Comparison of ENCODE assay signal across 9 cellular contexts in genomic region chr1:51616490-51616889, GRCh38. TPM values are rescaled to one million over a fixed set of nuclear protein-coding genes. Genes with fewer than 3 reads are reported as not detected.
DNase-seq lines count a peak whose midpoint lies in the region; ATAC-seq and TF ChIP-seq lines count a peak whose summit lies in the region.
"Had no signal": no experiment of that assay in that cellular context is flagged by ENCODE, and none has a peak within 500 bp of the region (broad histone marks: within the 10 kb centered on the region; RNA-seq: fewer than 3 reads in every experiment).

No MANE protein-coding gene starts in this region.

- H3K9me3 ChIP-seq in AG04450 (ENCODE audit: control insufficient read depth, insufficient read depth, low read length): no peaks in the 10 kb centered on the region; the same call in 1 of the 2 replicates

- TF ChIP-seq CTCF in AG04450 (IDR thresholded peaks at IDR 0.05; ENCODE audit: low read depth, low read length) (no peak), coronary artery (IDR thresholded peaks at IDR 0.05) (no peak), neural crest cell (conservative IDR thresholded peaks at IDR 0.05) (no peak), GM10266 (IDR thresholded peaks at IDR 0.05; ENCODE audit: control insufficient read depth, insufficient read depth, low read depth, missing control alignments) (no peak)

- H3K4me3 Mint-ChIP-seq in neural crest cell: peak overlapping the region; percentile 58

- ATAC-seq in HG03342 (IDR thresholded peaks at IDR 0.05; ENCODE audit: unreplicated experiment): no peak

- DNase-seq in AG04450 (ENCODE audit: low read depth, low spot score) (no peak), coronary artery (ENCODE audit: low spot score) (no peak), neural crest cell (ENCODE audit: low read depth, low spot score) (no peak), Kasumi-1 (lab: John Stamatoyannopoulos, UW) (no peak), NCI-H2107 (lab: John Stamatoyannopoulos, UW) (no peak), GM10266 (ENCODE audit: extremely low spot score) (no peak)
- no peak for DNase-seq in Jurkat, Clone E6-1 (ENCODE audit: low read depth, low spot score)

- no peak overlapping the region for H3K27ac ChIP-seq in AG04450 (ENCODE audit: low read depth, low read length)
- H3K27ac ChIP-seq in coronary artery: peak overlapping the region; percentile 85 to 96

- no peaks in the 10 kb centered on the region for H3K27me3 ChIP-seq in AG04450 (ENCODE audit: control insufficient read depth, insufficient read depth, low read length)

- H3K4me1 Mint-ChIP-seq in neural crest cell: peaks cover 18% of the 10 kb centered on the region

- H3K4me3 ChIP-seq in AG04450 (ENCODE audit: low read depth, low read length): peak overlapping the region; percentile 15; the same call in 1 of the 2 replicates
- H3K4me3 ChIP-seq in Jurkat, Clone E6-1 (ENCODE audit: low read length): peak overlapping the region; percentile 36
- peak overlapping the region; percentile 86 for H3K4me3 ChIP-seq in coronary artery

- H3K27me3 Mint-ChIP-seq in neural crest cell (ENCODE audit: low read depth): peaks cover 21% of the 10 kb centered on the region

- CTCF ChIA-PET in AG04450 (lab: Charles Lee): no interaction called here

- no peak overlapping the region for H3K27ac Mint-ChIP-seq in neural crest cell (ENCODE audit: unreplicated experiment)

- POLR2A ChIA-PET in AG04450 (lab: Yijun Ruan, JAX): no interaction called here

- H3K36me3 Mint-ChIP-seq in neural crest cell (ENCODE audit: low read depth): no peaks in the 10 kb centered on the region

- no peaks in the 10 kb centered on the region for H3K9me3 Mint-ChIP-seq in neural crest cell
- H3K9me3 Mint-ChIP-seq: activated CD4-positive, alpha-beta T cell treated with anti-CD3 and anti-CD28 coated beads, Interleukin-2, amount 10 ng/mL, durations not matched to agents 24 days and 14 days had no signal

RNA-seq across cellular contexts. Expression of gene OSBPL9, which starts 0.4 kb away (rescaled TPM):
- polyA plus RNA-seq in AG04450 (2011; rRNA removed): 66.5 and 69.6 TPM in 2 replicates
- polyA minus RNA-seq in AG04450 (2011; rRNA and poly(A)+ RNA removed): 98.8 and 115 TPM in 2 replicates
- polyA plus RNA-seq in Jurkat, Clone E6-1 (2012; ENCODE audit: insufficient read depth, insufficient read length): 60.8 TPM
- total RNA-seq in neural crest cell: 76.7 and 77.5 TPM in 2 replicates

Comparison
In these comparisons a context has a peak if more than half of its experiments do, and no peak if none do; other contexts are left out.
1. H3K4me3 ChIP-seq: peak in every context shown above with its lines; median percentile 86 in coronary artery; 36 in Jurkat, Clone E6-1; 15 in AG04450.